Comparison of ENCODE assay signal across 8 cellular contexts in genomic region chr11:77065878-77066228, GRCh38.
A peak's percentile ranks its signal among the peaks of the same experiment; 100 is the strongest.
DNase-seq lines count a peak whose midpoint lies in the region; ATAC-seq lines count a peak whose summit lies in the region.

No MANE protein-coding gene starts in this region.

- peak overlapping the region; percentile 99 for H3K4me2 ChIP-seq in BLaER1

- H3K4me1 ChIP-seq in BLaER1 (peaks cover 46% of the 10 kb centered on the region), iPS-20b (ENCODE audit: insufficient read depth, low read length) (peaks cover 3% of the 10 kb centered on the region; the same call in 1 of the 2 replicates)

- H3K27me3 ChIP-seq in BLaER1: peaks cover 14% of the 10 kb centered on the region; the same call in 1 of the 2 replicates
- peaks cover 28% of the 10 kb centered on the region for H3K27me3 ChIP-seq in iPS-20b (ENCODE audit: insufficient read depth, low read length)

- peak overlapping the region; percentile 77; the same call in 1 of the 2 replicates for H3K9ac ChIP-seq in BLaER1
- H3K9ac ChIP-seq in iPS-20b (ENCODE audit: low read depth, low read length): peak overlapping the region; percentile 65; the same call in 1 of the 2 replicates

- peaks cover 11% of the 10 kb centered on the region for H3K9me3 ChIP-seq in BLaER1
- H3K9me3 ChIP-seq in iPS-20b (ENCODE audit: insufficient read depth, low read depth, low read length): no peaks in the 10 kb centered on the region

- H4K20me1 ChIP-seq in BLaER1: peaks cover 18% of the 10 kb centered on the region

- H3K36me3 ChIP-seq in BLaER1 (no peaks in the 10 kb centered on the region), iPS-20b (ENCODE audit: insufficient read depth, low read depth, low read length) (no peaks in the 10 kb centered on the region)

- H3K4me3 ChIP-seq in BLaER1 (peak overlapping the region; percentile 76), iPS-20b (ENCODE audit: low read length) (peak overlapping the region; percentile 78), skin epidermis (peak overlapping the region; percentile 53 to 89 (median 74))

- no peak overlapping the region for H3K27ac ChIP-seq in BLaER1
- H3K27ac ChIP-seq in iPS-20b (ENCODE audit: low read length): no peak overlapping the region
- H3K27ac ChIP-seq in skin epidermis: peak overlapping the region in 19 of 21 experiments; percentile 30 to 91 (median 82)

- DNase-seq in astrocyte of the hippocampus (ENCODE audit: low read depth, low spot score): peak; percentile 54
- DNase-seq in activated CD8-positive, alpha-beta memory T cell treated with anti-CD3 and anti-CD28 coated beads, Interleukin-2, amount 50 U/mL, for 48 hours: no peak
- no peak for DNase-seq in NOMO-1 treated with DMSO at 0.1 percent for 48 hours (lab: John Stamatoyannopoulos, UW; ENCODE audit: unreplicated experiment)

- ATAC-seq in HG02678 (IDR thresholded peaks at IDR 0.05; ENCODE audit: unreplicated experiment) (peak; percentile 14), GM21367 (IDR thresholded peaks at IDR 0.05; ENCODE audit: unreplicated experiment) (no peak)

Comparison
In these comparisons a context has a peak if more than half of its experiments do, and no peak if none do; other contexts are left out.
1. H3K27ac ChIP-seq: peak in skin epidermis (19 of 21); none in BLaER1 (single experiment) and iPS-20b (single experiment).
2. Peak in every context shown above with its lines, with median percentiles within 50 percentile points of each other: H3K4me3 ChIP-seq.